In the genomic region with DNA sequence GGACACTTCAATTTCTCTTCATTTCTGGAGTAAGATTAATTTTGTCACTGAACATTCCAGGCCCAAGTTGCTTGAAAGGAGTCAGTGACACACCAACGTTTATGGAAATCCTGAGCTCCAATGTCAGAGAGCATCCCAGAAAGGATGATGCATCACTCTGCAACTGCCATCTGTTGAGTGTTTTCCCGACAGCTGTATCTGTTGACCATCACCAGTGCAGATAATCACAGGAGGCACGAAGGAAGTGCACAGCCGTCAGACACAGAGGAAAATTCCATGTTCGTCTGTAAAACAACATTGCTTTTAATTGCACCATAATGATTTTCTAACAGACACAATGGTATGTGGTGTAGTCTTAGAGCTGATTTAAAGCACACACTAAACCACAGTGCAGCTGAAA, we compare ENCODE assay signal across 21 cellular contexts.
DNase-seq lines count a peak whose midpoint lies in the region; ATAC-seq, FAIRE-seq and TF ChIP-seq lines count a peak whose summit lies in the region.
"Had no signal": no experiment of that assay in that cellular context is flagged by ENCODE, and none has a peak within 500 bp of the region (broad histone marks: within the 10 kb centered on the region; RNA-seq: fewer than 3 reads in every experiment).

No MANE protein-coding gene starts in this region.

- H2AFZ ChIP-seq in HepG2 (ENCODE audit: low read length), result no peak overlapping the region

- CTCF ChIA-PET in HepG2 (lab: Yijun Ruan, JAX; ENCODE audit: low intra/inter-chr PET ratio, low total read pairs), result no interaction called here

- TF ChIP-seq CTCF in liver (IDR thresholded peaks at IDR 0.05; ENCODE audit: low read depth, low read length, missing input control) (no peak), HepG2 (CRISPR knock-in tag; IDR thresholded peaks at IDR 0.05) (no peak), glutamatergic neuron (IDR thresholded peaks at IDR 0.05; ENCODE audit: partially characterized antibody, unreplicated experiment) (no peak), chondrocyte (IDR thresholded peaks at IDR 0.05) (no peak)

- H3K36me3 Mint-ChIP-seq in glutamatergic neuron (ENCODE audit: unreplicated experiment), result no peaks in the 10 kb centered on the region
- no peaks in the 10 kb centered on the region for H3K36me3 Mint-ChIP-seq in chondrocyte (ENCODE audit: low read depth)
- H3K36me3 Mint-ChIP-seq: activated CD8-positive, alpha-beta memory T cell treated with anti-CD3 and anti-CD28 coated beads, Interleukin-2, amount 10 ng/mL, durations not matched to agents 7 days and 5 days; IgD-negative memory B cell had no signal

- no peaks in the 10 kb centered on the region for H3K79me2 ChIP-seq in HepG2 (ENCODE audit: insufficient read depth, low read length)

- POLR2A ChIA-PET in HepG2 (lab: Yijun Ruan, JAX), result no interaction called here

- no peak for TF ChIP-seq RAD21 in liver (IDR thresholded peaks at IDR 0.05)
- no peak for TF ChIP-seq RAD21 in HepG2 (CRISPR knock-in tag; IDR thresholded peaks at IDR 0.05)

- H3K27ac Mint-ChIP-seq in glutamatergic neuron (ENCODE audit: unreplicated experiment), result peak overlapping the region; percentile 93
- no peak overlapping the region for H3K27ac Mint-ChIP-seq in chondrocyte (ENCODE audit: unreplicated experiment)
- H3K27ac Mint-ChIP-seq: activated CD8-positive, alpha-beta memory T cell treated with anti-CD3 and anti-CD28 coated beads, Interleukin-2, amount 10 ng/mL, durations not matched to agents 7 days and 5 days; B cell; IgD-negative memory B cell had no signal

- no peak for TF ChIP-seq POLR2A in HepG2 (IDR thresholded peaks at IDR 0.05; ENCODE audit: insufficient read depth in 1 of 2, low read depth in 2 of 2, low read length in 2 of 2)

- intact Hi-C loops in HepG2 (cut with micrococcal nuclease; ENCODE audit: unreplicated experiment), result no loop called here

- in situ Hi-C loops in HepG2 (cut with HindIII; ENCODE audit: extremely low pct_ligation_motif_present, low pct_unique_long_range_greater_than_20kb), result no loop called here

- H3K4me1 ChIP-seq in liver (ENCODE audit: control insufficient read depth in 4 of 4, insufficient read depth in 4 of 4, low read length in 3 of 4), result no peaks in the 10 kb centered on the region
- no peaks in the 10 kb centered on the region for H3K4me1 ChIP-seq in HepG2 (ENCODE audit: insufficient read depth, low read length)
- peaks cover 14% of the 10 kb centered on the region for H3K4me1 ChIP-seq in SJCRH30

- no peak overlapping the region for H3K4me3 ChIP-seq in liver (ENCODE audit: low read depth in 1 of 3, low read length in 3 of 3)
- H3K4me3 ChIP-seq in HepG2 (replicated peaks in 1 of 3; ENCODE audit: insufficient read depth in 1 of 3, low read depth in 2 of 3, low read length in 3 of 3), result no peak overlapping the region
- H3K4me3 ChIP-seq in SJCRH30, result peak overlapping the region; percentile 20
- H3K4me3 ChIP-seq: ovary, thyroid gland had no signal

- no peak for TF ChIP-seq EP300 in HepG2 (IDR thresholded peaks at IDR 0.05; ENCODE audit: low read depth in 2 of 2, low read length in 2 of 2)
- TF ChIP-seq EP300 in HepG2 (CRISPR knock-in tag; IDR thresholded peaks at IDR 0.05; ENCODE audit: borderline replicate concordance), result no peak

- H4K20me1 ChIP-seq in HepG2 (ENCODE audit: insufficient read depth, low read length), result no peaks in the 10 kb centered on the region

- DNase-seq in HepG2 (ENCODE audit: low spot score) (no peak), SJCRH30 (peak; percentile 67 to 82), glutamatergic neuron (peak; percentile 43), stromal cell of bone marrow (ENCODE audit: low read depth) (peak; percentile 14), chondrocyte (ENCODE audit: low spot score) (no peak)
- DNase-seq: activated CD8-positive, alpha-beta memory T cell treated with anti-CD3 and anti-CD28 coated beads, Interleukin-2, amount 10 ng/mL, durations not matched to agents 7 days and 5 days; activated gamma-delta T cell treated with Interleukin-2 at 50 U/mL for 16 hours; anterior cingulate cortex; kidney; MV-4-11; NCI-H226; ovary; stimulated activated CD4-positive, alpha-beta T cell treated with anti-CD3 and anti-CD28 coated beads, Interleukin-4, amount 100 ng/mL, for 4 hours; T1000; thyroid gland had no signal

- no peak overlapping the region for H3K27ac ChIP-seq in liver (ENCODE audit: low read depth in 1 of 2, low read length in 2 of 2)
- no peak overlapping the region for H3K27ac ChIP-seq in HepG2 (ENCODE audit: extremely low read length, insufficient read depth, low read length)
- H3K27ac ChIP-seq in SJCRH30, result peak overlapping the region; percentile 64
- H3K27ac ChIP-seq: ovary had no signal

- H3K4me1 Mint-ChIP-seq in glutamatergic neuron (ENCODE audit: low read depth, unreplicated experiment), result peaks cover 31% of the 10 kb centered on the region
- peaks cover 7% of the 10 kb centered on the region for H3K4me1 Mint-ChIP-seq in chondrocyte (ENCODE audit: low read depth)
- H3K4me1 Mint-ChIP-seq: activated CD8-positive, alpha-beta memory T cell treated with anti-CD3 and anti-CD28 coated beads, Interleukin-2, amount 10 ng/mL, durations not matched to agents 7 days and 5 days; B cell had no signal

- peak overlapping the region; percentile 28 for H3K4me3 Mint-ChIP-seq in glutamatergic neuron (ENCODE audit: unreplicated experiment)
- no peak overlapping the region for H3K4me3 Mint-ChIP-seq in chondrocyte (ENCODE audit: unreplicated experiment)
- H3K4me3 Mint-ChIP-seq: activated CD8-positive, alpha-beta memory T cell treated with anti-CD3 and anti-CD28 coated beads, Interleukin-2, amount 10 ng/mL, durations not matched to agents 7 days and 5 days; B cell; IgD-negative memory B cell had no signal

- H3K27me3 Mint-ChIP-seq in glutamatergic neuron (ENCODE audit: unreplicated experiment) (peaks cover 5% of the 10 kb centered on the region), chondrocyte (ENCODE audit: low read depth) (no peaks in the 10 kb centered on the region)
- H3K27me3 Mint-ChIP-seq: activated CD8-positive, alpha-beta memory T cell treated with anti-CD3 and anti-CD28 coated beads, Interleukin-2, amount 10 ng/mL, durations not matched to agents 7 days and 5 days; B cell had no signal

- peaks cover 4% of the 10 kb centered on the region for H3K9me3 Mint-ChIP-seq in glutamatergic neuron (ENCODE audit: unreplicated experiment)
- no peaks in the 10 kb centered on the region for H3K9me3 Mint-ChIP-seq in chondrocyte (ENCODE audit: low read depth)
- H3K9me3 Mint-ChIP-seq: IgD-negative memory B cell had no signal

- H3K9me3 ChIP-seq in liver (ENCODE audit: control insufficient read depth in 4 of 4, low read length in 3 of 4), result peaks cover 0 to 3% (median 0%) of the 10 kb centered on the region in 4 donors
- H3K9me3 ChIP-seq in HepG2 (ENCODE audit: low read length), result peaks cover 49% of the 10 kb centered on the region
- H3K9me3 ChIP-seq in SJCRH30 (replicated peaks), result no peaks in the 10 kb centered on the region
- H3K9me3 ChIP-seq: ovary, thyroid gland had no signal

- 41% methylated on average over 5 of the region's 5 CpGs for WGBS in liver
- 5% methylated on average over 5 of the region's 5 CpGs for WGBS in HepG2 (ENCODE audit: low lambda C conversion rate)

- ATAC-seq in HepG2, result no peak
- ATAC-seq in GM18498 (IDR thresholded peaks at IDR 0.05; ENCODE audit: unreplicated experiment), result no peak
- ATAC-seq in HG03045 (IDR thresholded peaks at IDR 0.05; ENCODE audit: unreplicated experiment), result no peak
- ATAC-seq: activated CD8-positive, alpha-beta memory T cell treated with anti-CD3 and anti-CD28 coated beads, Interleukin-2, amount 10 ng/mL, durations not matched to agents 7 days and 5 days had no signal

- FAIRE-seq in HepG2 (lab: Jason Lieb, UNC), result no peak
- FAIRE-seq: colon, kidney had no signal

- no TSS peak for BruUV-seq in HepG2 (replicated peaks; lab: Mats Ljungman, UMichigan)

- H3K9ac ChIP-seq in liver (ENCODE audit: low read depth in 1 of 2, low read length in 2 of 2), result no peak overlapping the region
- H3K9ac ChIP-seq in HepG2 (ENCODE audit: insufficient read depth, low read depth, low read length), result no peak overlapping the region

- H3K4me2 ChIP-seq in HepG2 (ENCODE audit: low read depth, low read length), result no peak overlapping the region

- no peaks in the 10 kb centered on the region for H3K36me3 ChIP-seq in liver (ENCODE audit: control insufficient read depth in 4 of 4, insufficient read depth in 3 of 4, low read depth in 1 of 4, low read length in 3 of 4)
- H3K36me3 ChIP-seq in HepG2 (replicated peaks in 1 of 2; ENCODE audit: control insufficient read depth in 1 of 2, insufficient read depth in 2 of 2, low read length in 2 of 2), result no peaks in the 10 kb centered on the region
- no peaks in the 10 kb centered on the region for H3K36me3 ChIP-seq in SJCRH30
- H3K36me3 ChIP-seq: ovary, thyroid gland had no signal

- H3K27me3 ChIP-seq in liver (ENCODE audit: control insufficient read depth in 4 of 4, insufficient read depth in 4 of 4, low read length in 3 of 4), result no peaks in the 10 kb centered on the region
- H3K27me3 ChIP-seq in HepG2 (ENCODE audit: control insufficient read depth in 1 of 2, insufficient read depth in 2 of 2, low read length in 2 of 2), result no peaks in the 10 kb centered on the region
- no peaks in the 10 kb centered on the region for H3K27me3 ChIP-seq in SJCRH30
- H3K27me3 ChIP-seq: ovary, thyroid gland had no signal

TF ChIP-seq in liver, 16 proteins besides CTCF, POLR2A, EP300 and RAD21:
- no peak for TF ChIP-seq FOXA2 (IDR thresholded peaks at IDR 0.05)
- peak; percentile 28 for TF ChIP-seq NR2F2 (IDR thresholded peaks at IDR 0.05)

TF ChIP-seq in HepG2, 621 proteins besides CTCF, POLR2A, EP300 and RAD21 (continues in another document):
- no peak for TF ChIP-seq ZNF546 (CRISPR knock-in tag; conservative IDR thresholded peaks at IDR 0.05)
- TF ChIP-seq ZNF558 (CRISPR knock-in tag; IDR thresholded peaks at IDR 0.05; ENCODE audit: borderline replicate concordance), result no peak
- TF ChIP-seq SKI (IDR thresholded peaks at IDR 0.05; ENCODE audit: partially characterized antibody), result no peak
- TF ChIP-seq ZMYM2 (CRISPR knock-in tag; IDR thresholded peaks at IDR 0.05), result no peak
- no peak for TF ChIP-seq YEATS2 (CRISPR knock-in tag; IDR thresholded peaks at IDR 0.05; ENCODE audit: borderline replicate concordance)
- TF ChIP-seq EZH2 (conservative IDR thresholded peaks at IDR 0.05; ENCODE audit: low read depth, low read length), result no peak
- no peak for TF ChIP-seq XRCC5 (optimal IDR thresholded peaks at IDR 0.05; ENCODE audit: low read length)
- TF ChIP-seq ZNF556 (CRISPR knock-in tag; IDR thresholded peaks at IDR 0.05; ENCODE audit: borderline replicate concordance), result no peak
- TF ChIP-seq ZSCAN31 (CRISPR knock-in tag; IDR thresholded peaks at IDR 0.05; ENCODE audit: low read depth), result no peak
- no peak for TF ChIP-seq KLF6 (CRISPR knock-in tag; IDR thresholded peaks at IDR 0.05)

Comparison
In these comparisons a context has a peak if more than half of its experiments do, and no peak if none do; other contexts are left out.
1. DNase-seq: peak in SJCRH30 (2 of 2), glutamatergic neuron (single experiment) and stromal cell of bone marrow (single experiment); none in HepG2 (single experiment) and chondrocyte (single experiment).